Comparison of ENCODE assay signal across 8 cellular contexts in the genomic region with DNA sequence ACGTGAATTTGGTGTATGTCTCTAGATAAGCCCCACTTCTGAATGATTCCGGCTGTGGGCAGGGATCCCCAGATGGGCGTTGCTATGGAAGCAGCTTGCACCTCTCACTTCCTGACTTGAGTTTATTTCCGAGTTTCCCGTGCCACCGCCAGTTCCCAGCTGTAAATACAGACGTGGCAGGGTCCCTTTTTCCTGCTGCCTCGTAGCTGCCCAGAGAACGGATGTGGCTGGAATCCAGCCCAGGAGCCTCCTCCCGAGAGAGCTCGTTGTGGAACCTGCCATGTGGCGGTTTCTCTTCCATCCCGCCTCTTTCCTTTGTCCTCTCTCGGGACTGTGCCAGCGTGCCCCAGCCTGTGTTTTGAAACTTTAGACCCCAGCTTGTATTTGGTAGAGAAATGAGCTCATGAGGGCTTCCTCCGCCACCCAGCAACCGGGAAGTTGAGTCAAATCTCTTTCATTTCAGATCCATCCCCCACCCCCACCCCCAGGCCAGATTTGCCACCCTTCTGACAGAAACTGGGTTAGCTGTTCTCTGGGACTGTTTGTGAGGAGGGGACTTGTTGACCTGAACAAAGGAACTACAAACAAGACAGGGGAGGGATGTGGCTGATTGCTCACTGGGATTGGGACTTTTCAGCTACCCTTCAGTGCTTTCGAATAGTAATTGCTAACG.
DNase-seq lines count a peak whose midpoint lies in the region; ATAC-seq and TF ChIP-seq lines count a peak whose summit lies in the region.

No MANE protein-coding gene starts in this region.

- no peak for TF ChIP-seq CTCF in retinal pigment epithelial cell (conservative IDR thresholded peaks at IDR 0.05; ENCODE audit: low read depth, low read length)

- no peak for TF ChIP-seq POLR2A in erythroblast (IDR thresholded peaks at IDR 0.05; ENCODE audit: low read length)

- peak overlapping the region; percentile 73 for H3K27ac ChIP-seq in right cardiac atrium (ENCODE audit: low read length)

- peaks cover 17% of the 10 kb centered on the region for H3K4me1 ChIP-seq in right cardiac atrium (ENCODE audit: control insufficient read depth, insufficient read depth, low read length)

- 4% methylated on average over 19 of the region's 19 CpGs for WGBS in right cardiac atrium

- H3K4me3 ChIP-seq in right cardiac atrium (ENCODE audit: low read length) (peak overlapping the region; percentile 33), retinal pigment epithelial cell (ENCODE audit: low read length) (peak overlapping the region; percentile 44)

- H3K27me3 ChIP-seq in right cardiac atrium (ENCODE audit: control insufficient read depth, insufficient read depth) = no peaks in the 10 kb centered on the region

- intact Hi-C loops in right cardiac atrium (cut with DNase I) = no loop called here

- ATAC-seq in GM18907 (IDR thresholded peaks at IDR 0.05; ENCODE audit: unreplicated experiment) (peak; percentile 27), right cardiac atrium (peak; percentile 39 to 69), HG03139 (IDR thresholded peaks at IDR 0.05; ENCODE audit: unreplicated experiment) (no peak)

- DNase-seq in AG08396 (ENCODE audit: low spot score) (peak; percentile 45), NCI-H524 (lab: John Stamatoyannopoulos, UW) (peak; percentile 68 to 82), amygdala (lab: John Stamatoyannopoulos, UW) (peak in 51 of 56 donors; percentile 17 to 74 (median 53)), right cardiac atrium (peak; percentile 82 to 87 (median 83)), retinal pigment epithelial cell (ENCODE audit: low read depth) (no peak), erythroblast (lab: John Stamatoyannopoulos, UW) (no peak)

- H3K9me3 ChIP-seq in right cardiac atrium (ENCODE audit: control insufficient read depth, low read length) = no peaks in the 10 kb centered on the region

Comparison
In these comparisons a context has a peak if more than half of its experiments do, and no peak if none do; other contexts are left out.
1. DNase-seq: peak in AG08396 (single experiment), NCI-H524 (2 of 2), amygdala (51 of 56) and right cardiac atrium (3 of 3); none in retinal pigment epithelial cell (single experiment) and erythroblast (0 of 2).